In the genomic region with DNA sequence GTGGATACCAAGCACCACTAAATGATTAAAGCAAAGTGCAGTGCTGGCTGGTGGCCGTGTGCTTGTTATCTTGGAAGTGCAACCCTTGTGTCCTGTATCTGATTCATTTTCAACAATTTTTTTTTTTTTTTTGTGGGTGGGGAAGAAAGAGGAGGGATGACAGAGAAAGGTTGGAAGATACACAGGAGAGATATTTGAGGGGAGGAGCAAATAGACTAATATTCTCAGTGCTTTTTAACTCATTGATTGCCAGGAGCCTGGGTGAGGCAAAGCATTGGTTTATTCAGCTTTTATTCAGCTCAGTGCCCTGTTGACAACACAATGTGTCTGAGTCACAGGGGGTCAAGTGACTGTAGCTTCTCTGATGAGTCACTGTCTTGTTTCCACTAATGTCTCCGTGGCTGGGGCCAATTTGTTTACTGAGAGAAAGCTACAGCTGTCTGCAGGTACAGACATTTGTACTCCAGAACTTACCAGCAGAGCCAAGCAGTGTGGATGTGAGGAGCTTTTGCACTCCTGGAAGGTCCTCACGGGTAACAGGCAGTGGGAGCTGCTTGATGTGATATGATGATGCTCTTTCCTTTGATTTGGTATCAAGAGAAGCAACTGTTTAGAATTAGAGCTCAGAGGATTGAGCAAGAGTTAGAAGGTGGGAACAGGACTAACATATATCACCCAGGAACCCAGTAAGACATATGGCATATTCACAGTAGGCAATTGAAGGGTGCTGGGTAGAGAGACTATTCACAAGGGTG, we compare ENCODE assay signal across 1 cellular context.
TF ChIP-seq lines count a peak whose summit lies in the region.

No MANE protein-coding gene starts in this region.

TF ChIP-seq in SK-N-SH treated with all-trans-retinoic acid at 6 μM for 48 hours, 23 proteins besides CTCF, POLR2A, EP300 and RAD21 (continued from another document):
- TF ChIP-seq, protein P1, sequence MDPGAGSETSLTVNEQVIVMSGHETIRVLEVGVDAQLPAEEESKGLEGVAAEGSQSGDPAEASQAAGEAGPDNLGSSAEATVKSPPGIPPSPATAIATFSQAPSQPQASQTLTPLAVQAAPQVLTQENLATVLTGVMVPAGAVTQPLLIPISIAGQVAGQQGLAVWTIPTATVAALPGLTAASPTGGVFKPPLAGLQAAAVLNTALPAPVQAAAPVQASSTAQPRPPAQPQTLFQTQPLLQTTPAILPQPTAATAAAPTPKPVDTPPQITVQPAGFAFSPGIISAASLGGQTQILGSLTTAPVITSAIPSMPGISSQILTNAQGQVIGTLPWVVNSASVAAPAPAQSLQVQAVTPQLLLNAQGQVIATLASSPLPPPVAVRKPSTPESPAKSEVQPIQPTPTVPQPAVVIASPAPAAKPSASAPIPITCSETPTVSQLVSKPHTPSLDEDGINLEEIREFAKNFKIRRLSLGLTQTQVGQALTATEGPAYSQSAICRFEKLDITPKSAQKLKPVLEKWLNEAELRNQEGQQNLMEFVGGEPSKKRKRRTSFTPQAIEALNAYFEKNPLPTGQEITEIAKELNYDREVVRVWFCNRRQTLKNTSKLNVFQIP (CRISPR knock-in tag; IDR thresholded peaks at IDR 0.05; ENCODE audit: borderline replicate concordance, low read depth): no peak
- TF ChIP-seq ZNF565 (CRISPR knock-in tag; conservative IDR thresholded peaks at IDR 0.05; ENCODE audit: low read depth): no peak
- TF ChIP-seq, protein P2, sequence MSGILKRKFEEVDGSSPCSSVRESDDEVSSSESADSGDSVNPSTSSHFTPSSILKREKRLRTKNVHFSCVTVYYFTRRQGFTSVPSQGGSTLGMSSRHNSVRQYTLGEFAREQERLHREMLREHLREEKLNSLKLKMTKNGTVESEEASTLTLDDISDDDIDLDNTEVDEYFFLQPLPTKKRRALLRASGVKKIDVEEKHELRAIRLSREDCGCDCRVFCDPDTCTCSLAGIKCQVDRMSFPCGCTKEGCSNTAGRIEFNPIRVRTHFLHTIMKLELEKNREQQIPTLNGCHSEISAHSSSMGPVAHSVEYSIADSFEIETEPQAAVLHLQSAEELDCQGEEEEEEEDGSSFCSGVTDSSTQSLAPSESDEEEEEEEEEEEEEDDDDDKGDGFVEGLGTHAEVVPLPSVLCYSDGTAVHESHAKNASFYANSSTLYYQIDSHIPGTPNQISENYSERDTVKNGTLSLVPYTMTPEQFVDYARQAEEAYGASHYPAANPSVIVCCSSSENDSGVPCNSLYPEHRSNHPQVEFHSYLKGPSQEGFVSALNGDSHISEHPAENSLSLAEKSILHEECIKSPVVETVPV (CRISPR knock-in tag; IDR thresholded peaks at IDR 0.05): no peak
TF ChIP-seq in SK-N-SH treated with all-trans-retinoic acid at 6 μM for 48 hours: peak in this region for 0.
